ENCODE assay signal across 8 cellular contexts in the genomic region with DNA sequence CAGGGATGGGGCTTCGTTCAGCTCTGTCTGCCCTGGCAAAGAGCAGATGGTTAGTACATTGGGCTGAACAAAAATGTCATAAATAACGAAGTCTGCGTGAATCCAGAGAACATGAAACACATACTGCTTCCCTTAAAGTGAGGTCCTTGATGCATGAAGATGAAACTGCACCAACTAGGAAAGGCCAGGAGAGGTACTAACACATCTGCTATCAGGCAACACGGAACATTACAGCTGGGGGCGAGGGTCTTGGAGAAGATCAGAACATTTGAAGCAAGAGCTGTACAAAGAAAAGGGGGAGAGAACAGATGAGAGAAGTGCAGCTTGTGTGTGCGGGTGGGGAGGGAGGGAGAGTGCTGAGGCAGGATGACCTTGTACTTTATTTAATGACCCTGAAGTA. TPM values are rescaled to one million over a fixed set of nuclear protein-coding genes. Genes with fewer than 3 reads are reported as not detected.
"Had no signal": no experiment of that assay in that cellular context is flagged by ENCODE, and none has a peak within 500 bp of the region (broad histone marks: within the 10 kb centered on the region; RNA-seq: fewer than 3 reads in every experiment).

No MANE protein-coding gene starts in this region.

RNA-seq across cellular contexts. Expression of a gene that starts 3.5 kb away (rescaled TPM):
- total RNA-seq: LHCN-M2, MCF 10A, NCI-H460, PC-9, Right ventricle myocardium inferior, RPMI7951, SJCRH30, SK-MEL-5 had no signal

RNA-seq across cellular contexts. Expression of a gene that starts 10.8 kb away (rescaled TPM):
- total RNA-seq: LHCN-M2, MCF 10A, NCI-H460, PC-9, Right ventricle myocardium inferior, SJCRH30, SK-MEL-5 had no signal

RNA-seq across cellular contexts. Expression of a gene that starts 30.9 kb away (rescaled TPM):
- total RNA-seq: RPMI7951 had no signal

RNA-seq across cellular contexts. Expression of a gene that starts 57.0 kb away (rescaled TPM):
- total RNA-seq: NCI-H460, Right ventricle myocardium inferior, RPMI7951, SJCRH30, SK-MEL-5 had no signal
